17 cellular contexts compared by ENCODE assay signal in genomic region chr19:49920624-49921363, GRCh38. TPM values are rescaled to one million over a fixed set of nuclear protein-coding genes. Genes with fewer than 3 reads are reported as not detected.
DNase-seq lines count a peak whose midpoint lies in the region; ATAC-seq, FAIRE-seq and TF ChIP-seq lines count a peak whose summit lies in the region.
"Had no signal": no experiment of that assay in that cellular context is flagged by ENCODE, and none has a peak within 500 bp of the region (broad histone marks: within the 10 kb centered on the region; RNA-seq: fewer than 3 reads in every experiment).

No MANE protein-coding gene starts in this region.

- no peaks in the 10 kb centered on the region for H3K9me3 ChIP-seq in breast epithelium
- H3K9me3 ChIP-seq in GM12878 (replicated peaks; ENCODE audit: control insufficient read depth, insufficient read depth, low read length) = no peaks in the 10 kb centered on the region; the same call in 2 of the 3 replicates
- H3K9me3 ChIP-seq: HAP-1, prostate gland, SJCRH30, tibial nerve had no signal

- BruUV-seq in MCF 10A (replicated peaks; lab: Mats Ljungman, UMichigan) = no TSS peak
- no TSS peak for BruUV-seq in GM12878 (replicated peaks; lab: Mats Ljungman, UMichigan)

- peaks cover 87% of the 10 kb centered on the region for H3K79me2 ChIP-seq in GM12878 (ENCODE audit: control insufficient read depth, insufficient read depth, low read length)

- no peak for ATAC-seq in GM12878
- peak; percentile 47 for ATAC-seq in stimulated activated memory B cell treated with anti-CD40 and anti-IgM and Interleukin-4, amounts not matched to agents 10 μg/mL and 1 μg/mL and 100 μg/mL, for 72 hours
- no peak for ATAC-seq in GM19455 (IDR thresholded peaks at IDR 0.05; ENCODE audit: unreplicated experiment)

- no peaks in the 10 kb centered on the region for H3K4me1 ChIP-seq in breast epithelium
- H3K4me1 ChIP-seq in GM12878 (ENCODE audit: control insufficient read depth, insufficient read depth, low read length) = peaks cover 44% of the 10 kb centered on the region
- H3K4me1 ChIP-seq: prostate gland had no signal

- DNase-seq in MCF 10A (ENCODE audit: unreplicated experiment) (no peak), breast epithelium (ENCODE audit: low spot score in 2 of 2) (no peak), NCI-H2107 treated with DMSO at 0.1 percent for 48 hours (lab: John Stamatoyannopoulos, UW; ENCODE audit: unreplicated experiment) (peak; percentile 85), GM12878 (ENCODE audit: low read depth, low spot score) (peak; percentile 83), 8988T (no peak), NCI-H345 (lab: John Stamatoyannopoulos, UW) (no peak)
- DNase-seq: NK-92 treated with Interleukin-12 subunit alpha and Interleukin-12 subunit beta, amount 100 ng/mL, for 24 hours; SJCRH30 had no signal

- no peak for TF ChIP-seq POLR2A in breast epithelium (IDR thresholded peaks at IDR 0.05)
- no peak for TF ChIP-seq POLR2A in GM12878 (IDR thresholded peaks at IDR 0.05; ENCODE audit: low read depth, low read length)

- H4K20me1 ChIP-seq in GM12878 (ENCODE audit: control insufficient read depth, insufficient read depth) = no peaks in the 10 kb centered on the region; the same call in 1 of the 2 replicates

- peaks cover 8% of the 10 kb centered on the region for H3K4me1 Mint-ChIP-seq in MCF 10A (ENCODE audit: insufficient read depth, unreplicated experiment)
- H3K4me1 Mint-ChIP-seq in stimulated activated memory B cell treated with anti-CD40 and anti-IgM and Interleukin-4, amounts not matched to agents 10 μg/mL and 1 μg/mL and 100 μg/mL, for 72 hours = peaks cover 93% of the 10 kb centered on the region

- POLR2A ChIA-PET in MCF 10A (lab: Yijun Ruan, JAX) (no interaction called here), GM12878 (lab: Charles Lee) (interaction anchor here (0.6 to 2.3 kb wide), 5 partner anchors 9 to 51 kb away, joined by 3 to 7 read pairs (median 4); partner anchors contain the start of genes ATF5, IL4I1 and NUP62)

- H3K36me3 Mint-ChIP-seq in MCF 10A (ENCODE audit: insufficient read depth, unreplicated experiment) = peaks cover 36% of the 10 kb centered on the region
- peaks cover 68% of the 10 kb centered on the region for H3K36me3 Mint-ChIP-seq in stimulated activated memory B cell treated with anti-CD40 and anti-IgM and Interleukin-4, amounts not matched to agents 10 μg/mL and 1 μg/mL and 100 μg/mL, for 72 hours

- H3K9ac ChIP-seq in GM12878 (ENCODE audit: control insufficient read depth, insufficient read depth, low read length) = no peak overlapping the region

- no peaks in the 10 kb centered on the region for H3K27me3 Mint-ChIP-seq in MCF 10A (ENCODE audit: insufficient read depth, unreplicated experiment)
- H3K27me3 Mint-ChIP-seq in stimulated activated memory B cell treated with anti-CD40 and anti-IgM and Interleukin-4, amounts not matched to agents 10 μg/mL and 1 μg/mL and 100 μg/mL, for 72 hours = no peaks in the 10 kb centered on the region
- H3K27me3 Mint-ChIP-seq: activated naive CD8-positive, alpha-beta T cell had no signal

- H2AFZ ChIP-seq in GM12878 (ENCODE audit: control insufficient read depth, low read depth, low read length) = no peak overlapping the region

- no peak for TF ChIP-seq EP300 in GM12878 (IDR thresholded peaks at IDR 0.05; ENCODE audit: borderline replicate concordance in 1 of 2, control insufficient read depth in 1 of 2, low read depth in 2 of 2, low read length in 2 of 2)

- CTCF ChIA-PET in MCF 10A (lab: Yijun Ruan, JAX) = no interaction called here
- CTCF ChIA-PET in GM12878 (lab: Yijun Ruan, JAX) = no interaction called here

- H3K4me3 ChIP-seq in breast epithelium (no peak overlapping the region), GM12878 (no peak overlapping the region)
- H3K4me3 ChIP-seq: HAP-1, prostate gland, SJCRH30, tibial nerve had no signal

- H3K27ac Mint-ChIP-seq in MCF 10A (ENCODE audit: low read depth, unreplicated experiment) = peak overlapping the region; percentile 51
- H3K27ac Mint-ChIP-seq in stimulated activated memory B cell treated with anti-CD40 and anti-IgM and Interleukin-4, amounts not matched to agents 10 μg/mL and 1 μg/mL and 100 μg/mL, for 72 hours = peak overlapping the region; percentile 89

- no peak overlapping the region for H3K27ac ChIP-seq in breast epithelium
- H3K27ac ChIP-seq in GM12878 (ENCODE audit: control insufficient read depth, insufficient read depth) = peak overlapping the region; percentile 42
- H3K27ac ChIP-seq: prostate gland, SJCRH30, tibial nerve had no signal

- in situ Hi-C loops in GM12878 (cut with MboI) = no loop called here

- H3K27me3 ChIP-seq in breast epithelium (no peaks in the 10 kb centered on the region), GM12878 (replicated peaks in 1 of 2; ENCODE audit: control insufficient read depth in 2 of 2, insufficient read depth in 2 of 2, low read length in 1 of 2) (no peaks in the 10 kb centered on the region)
- H3K27me3 ChIP-seq: SJCRH30, tibial nerve had no signal

- SMC1A ChIA-PET in GM12878 (lab: Charles Lee; ENCODE audit: uncharacterized antibody, unreplicated experiment) = interaction anchor here (1.0 to 1.5 kb wide), 2 partner anchors 9 to 51 kb away, joined by 3 to 6 read pairs; no protein-coding TSS in a partner anchor

- TF ChIP-seq RAD21 in GM12878 (IDR thresholded peaks at IDR 0.05; ENCODE audit: insufficient read depth, low read depth, low read length) = no peak

- H3K9me3 Mint-ChIP-seq in MCF 10A (ENCODE audit: unreplicated experiment) = no peaks in the 10 kb centered on the region
- H3K9me3 Mint-ChIP-seq in stimulated activated memory B cell treated with anti-CD40 and anti-IgM and Interleukin-4, amounts not matched to agents 10 μg/mL and 1 μg/mL and 100 μg/mL, for 72 hours = no peaks in the 10 kb centered on the region

- no peak for FAIRE-seq in GM12878 (lab: Jason Lieb, UNC)
- FAIRE-seq: endothelial cell of umbilical vein, keratinocyte, TTC549 had no signal

- WGBS in GM12878 (ENCODE audit: insufficient coverage, insufficient replicate concordance, low lambda C conversion rate, missing lambda C conversion rate) = 90% methylated on average over 20 of the region's 24 CpGs

- TF ChIP-seq CTCF in MCF 10A (IDR thresholded peaks at IDR 0.05; ENCODE audit: unreplicated experiment) (no peak), breast epithelium (IDR thresholded peaks at IDR 0.05) (no peak), GM12878 (IDR thresholded peaks at IDR 0.05 in 2 of 3, conservative IDR thresholded peaks at IDR 0.05 in 1 of 3; ENCODE audit: control insufficient read depth in 2 of 3, extremely low read depth in 1 of 3, insufficient read depth in 1 of 3, low read depth in 3 of 3, low read length in 3 of 3) (no peak)

- no peak overlapping the region for H3K4me3 Mint-ChIP-seq in MCF 10A (ENCODE audit: unreplicated experiment)
- peak overlapping the region; percentile 19 for H3K4me3 Mint-ChIP-seq in stimulated activated memory B cell treated with anti-CD40 and anti-IgM and Interleukin-4, amounts not matched to agents 10 μg/mL and 1 μg/mL and 100 μg/mL, for 72 hours
- H3K4me3 Mint-ChIP-seq: activated naive CD8-positive, alpha-beta T cell had no signal

- H3K4me2 ChIP-seq in GM12878 (ENCODE audit: control insufficient read depth, insufficient read depth) = no peak overlapping the region; the same call in 1 of the 2 replicates

- intact Hi-C loops in MCF 10A (cut with micrococcal nuclease) = no loop called here
- intact Hi-C loops in breast epithelium (cut with DNase I; ENCODE audit: low total_unique reads) = no loop called here
- intact Hi-C loops in GM12878 (cut with micrococcal nuclease; ENCODE audit: unreplicated experiment) = no loop called here

- H3K36me3 ChIP-seq in breast epithelium (no peaks in the 10 kb centered on the region), GM12878 (ENCODE audit: control insufficient read depth in 2 of 2, insufficient read depth in 2 of 2, low read length in 1 of 2) (peaks cover 27 to 36% of the 10 kb centered on the region in 2 experiments)
- H3K36me3 ChIP-seq: prostate gland had no signal

- RAD21 ChIA-PET in GM12878 (lab: Charles Lee; ENCODE audit: unreplicated experiment) = no interaction called here

RNA-seq across cellular contexts. Expression of gene ATF5, which starts 8.2 kb away (rescaled TPM):
- total RNA-seq in MCF 10A (2022) (23.7 and 24.5 TPM in 2 replicates), breast epithelium (10 to 100 TPM in 1 of 3 donors, 1 to 10 TPM in 2; 5.9 to 20.0 (median 8.2) TPM), GM12878 (2014; rRNA removed) (24.8 and 29.0 TPM in 2 replicates), GM12878 (2014; rRNA removed; fragmentation: Illumina TruSeq; extraction: Trizol) (16.7 and 17.6 TPM in 2 replicates), GM12878 (2021) (82.1 and 83.1 TPM in 2 replicates)
- 30.9 and 34.7 TPM in 2 replicates for total RNA-seq in GM12878 (2013; cell fraction: nucleolus; rRNA removed)
- polyA plus RNA-seq in GM12878 (2011; ENCODE audit: low read depth) = 74.7 TPM
- polyA plus RNA-seq in GM12878 (2011; rRNA removed) (122 and 133 TPM in 2 replicates), GM12878 (2014; fragmentation: Illumina TruSeq; extraction: Trizol) (38.1 and 41.1 TPM in 2 replicates), GM12878 (2014; fragmentation: Nextera tagmentation; extraction: Ambion mirVana) (10 to 100 TPM in 1 of 2 experiments, 1 to 10 TPM in 1; 9.1 to 10.1 TPM), GM12878 (2014; rRNA removed) (55.2 and 63.1 TPM in 2 replicates), GM12878 (2016; fragmentation: Nextera tagmentation; extraction: Ambion mirVana) (10 to 100 TPM; 16.3 to 19.0 TPM)
- polyA plus RNA-seq in GM12878 (2011; cell fraction: cytosol; rRNA removed) = 117 and 157 TPM in 2 replicates
- polyA plus RNA-seq in GM12878 (2011; cell fraction: nucleus; rRNA removed) = 263 and 301 TPM in 2 replicates
- polyA plus RNA-seq in GM12878 (2012) = 136 and 179 TPM in 2 replicates
- polyA minus RNA-seq in GM12878 (2011; rRNA and poly(A)+ RNA removed) = 24.1 and 57.3 TPM in 2 replicates
- polyA minus RNA-seq in GM12878 (2011; cell fraction: cytosol; rRNA and poly(A)+ RNA removed) = 65.8 and 83.5 TPM in 2 replicates
- polyA minus RNA-seq in GM12878 (2011; cell fraction: nucleus; rRNA and poly(A)+ RNA removed) = 15.8 and 26.1 TPM in 2 replicates

RNA-seq across cellular contexts. Expression of gene NUP62, which starts 8.5 kb away (rescaled TPM):
- total RNA-seq in MCF 10A (2022) (42.0 and 44.9 TPM in 2 replicates), breast epithelium (10 to 100 TPM; 30.9 to 41.0 (median 36.4) TPM), GM12878 (2014; rRNA removed) (90.7 and 95.6 TPM in 2 replicates), GM12878 (2014; rRNA removed; fragmentation: Illumina TruSeq; extraction: Trizol) (46.5 and 50.1 TPM in 2 replicates), GM12878 (2021) (102 and 108 TPM in 2 replicates)
- total RNA-seq in GM12878 (2013; cell fraction: nucleolus; rRNA removed) = 54.2 and 56.0 TPM in 2 replicates
- 25.0 TPM for polyA plus RNA-seq in GM12878 (2011; ENCODE audit: low read depth)
- polyA plus RNA-seq in GM12878 (2011; rRNA removed) (13.7 and 35.5 TPM in 2 replicates), GM12878 (2014; fragmentation: Illumina TruSeq; extraction: Trizol) (40.8 and 67.7 TPM in 2 replicates), GM12878 (2014; fragmentation: Nextera tagmentation; extraction: Ambion mirVana) (10 to 100 TPM; 19.5 to 22.0 TPM), GM12878 (2014; rRNA removed) (66.1 and 77.7 TPM in 2 replicates), GM12878 (2016; fragmentation: Nextera tagmentation; extraction: Ambion mirVana) (100 to 1,000 TPM; 105 to 110 TPM)
- 39.4 and 41.4 TPM in 2 replicates for polyA plus RNA-seq in GM12878 (2011; cell fraction: cytosol; rRNA removed)
- polyA plus RNA-seq in GM12878 (2011; cell fraction: nucleus; rRNA removed) = 25.1 and 36.3 TPM in 2 replicates
- polyA plus RNA-seq in GM12878 (2012) = 50.6 and 56.6 TPM in 2 replicates
- polyA minus RNA-seq in GM12878 (2011; rRNA and poly(A)+ RNA removed) = 24.5 and 36.2 TPM in 2 replicates
- polyA minus RNA-seq in GM12878 (2011; cell fraction: cytosol; rRNA and poly(A)+ RNA removed) = 23.4 and 24.3 TPM in 2 replicates
- 13.4 and 30.9 TPM in 2 replicates for polyA minus RNA-seq in GM12878 (2011; cell fraction: nucleus; rRNA and poly(A)+ RNA removed)

RNA-seq across cellular contexts. Expression of gene IL4I1, which starts 24.1 kb away (rescaled TPM):
- total RNA-seq in MCF 10A (2022) (0.37 TPM in 1 of 2 replicates, not detected in the other), breast epithelium (1 to 10 TPM in 1 of 3 donors, under 1 TPM in 2; 0.48 to 2.2 (median 0.66) TPM), GM12878 (2014; rRNA removed) (39.1 and 51.0 TPM in 2 replicates), GM12878 (2014; rRNA removed; fragmentation: Illumina TruSeq; extraction: Trizol) (16.2 and 17.4 TPM in 2 replicates), GM12878 (2021) (80.0 and 82.6 TPM in 2 replicates)
- total RNA-seq in GM12878 (2013; cell fraction: nucleolus; rRNA removed) = 73.8 and 88.4 TPM in 2 replicates
- polyA plus RNA-seq in GM12878 (2011; ENCODE audit: low read depth) = 16.2 TPM
- polyA plus RNA-seq in GM12878 (2011; rRNA removed) (37.4 and 83.8 TPM in 2 replicates), GM12878 (2014; fragmentation: Illumina TruSeq; extraction: Trizol) (4.8 and 20.1 TPM in 2 replicates), GM12878 (2014; fragmentation: Nextera tagmentation; extraction: Ambion mirVana) (under 1 TPM; 0.62 to 1.00 TPM), GM12878 (2014; rRNA removed) (42.5 and 53.3 TPM in 2 replicates), GM12878 (2016; fragmentation: Nextera tagmentation; extraction: Ambion mirVana) (10 to 100 TPM; 43.0 to 45.5 TPM)
- polyA plus RNA-seq in GM12878 (2011; cell fraction: cytosol; rRNA removed) = 134 and 171 TPM in 2 replicates
- 271 and 308 TPM in 2 replicates for polyA plus RNA-seq in GM12878 (2011; cell fraction: nucleus; rRNA removed)
- polyA plus RNA-seq in GM12878 (2012) = 49.6 and 88.7 TPM in 2 replicates
- polyA minus RNA-seq in GM12878 (2011; rRNA and poly(A)+ RNA removed) = 56.8 and 118 TPM in 2 replicates
- 132 and 154 TPM in 2 replicates for polyA minus RNA-seq in GM12878 (2011; cell fraction: cytosol; rRNA and poly(A)+ RNA removed)
- 56.3 and 66.6 TPM in 2 replicates for polyA minus RNA-seq in GM12878 (2011; cell fraction: nucleus; rRNA and poly(A)+ RNA removed)
- total RNA-seq: SJCRH30 had no signal

RNA-seq across cellular contexts. Expression of gene SIGLEC11, which starts 40.2 kb away (rescaled TPM):
- total RNA-seq in MCF 10A (2022) (not detected in 2 replicates), breast epithelium (1 to 10 TPM in 1 of 3 donors, under 1 TPM in 2; 0.59 to 2.2 (median 0.66) TPM), GM12878 (2014; rRNA removed) (not detected in 2 replicates), GM12878 (2014; rRNA removed; fragmentation: Illumina TruSeq; extraction: Trizol) (not detected in 2 replicates), GM12878 (2021) (not detected in 2 replicates)
- total RNA-seq in GM12878 (2013; cell fraction: nucleolus; rRNA removed) = not detected in 2 replicates
- not detected for polyA plus RNA-seq in GM12878 (2011; ENCODE audit: low read depth)
- polyA plus RNA-seq in GM12878 (2011; rRNA removed) (not detected in 2 replicates), GM12878 (2014; fragmentation: Illumina TruSeq; extraction: Trizol) (not detected in 2 replicates), GM12878 (2014; fragmentation: Nextera tagmentation; extraction: Ambion mirVana) (not detected), GM12878 (2014; rRNA removed) (not detected in 2 replicates), GM12878 (2016; fragmentation: Nextera tagmentation; extraction: Ambion mirVana) (not detected)
- polyA plus RNA-seq in GM12878 (2011; cell fraction: cytosol; rRNA removed) = not detected in 2 replicates
- polyA plus RNA-seq in GM12878 (2011; cell fraction: nucleus; rRNA removed) = not detected in 2 replicates
- not detected in 2 replicates for polyA plus RNA-seq in GM12878 (2012)
- polyA minus RNA-seq in GM12878 (2011; rRNA and poly(A)+ RNA removed) = not detected in 2 replicates
- polyA minus RNA-seq in GM12878 (2011; cell fraction: cytosol; rRNA and poly(A)+ RNA removed) = not detected in 2 replicates
- not detected in 2 replicates for polyA minus RNA-seq in GM12878 (2011; cell fraction: nucleus; rRNA and poly(A)+ RNA removed)
- total RNA-seq: endothelial cell of umbilical vein had no signal
- polyA plus RNA-seq: endothelial cell of umbilical vein, keratinocyte had no signal

RNA-seq across cellular contexts. Expression of gene TBC1D17, which starts 43.3 kb away (rescaled TPM):
- 25.2 and 25.5 TPM in 2 replicates for total RNA-seq in MCF 10A (2022)
- 10 to 100 TPM; 21.0 to 31.8 (median 30.4) TPM for total RNA-seq in breast epithelium
- 24.8 and 29.4 TPM in 2 replicates for total RNA-seq in GM12878 (2013; cell fraction: nucleolus; rRNA removed)
- 3.5 and 3.6 TPM in 2 replicates for total RNA-seq in GM12878 (2014; rRNA removed)
- total RNA-seq in GM12878 (2014; rRNA removed; fragmentation: Illumina TruSeq; extraction: Trizol) = 3.1 and 3.2 TPM in 2 replicates
- total RNA-seq in GM12878 (2021) = 20.4 and 20.9 TPM in 2 replicates
- polyA plus RNA-seq in GM12878 (2011; ENCODE audit: low read depth) = 36.4 TPM
- polyA plus RNA-seq in GM12878 (2011; rRNA removed) = 11.7 and 18.9 TPM in 2 replicates
- 21.8 and 25.4 TPM in 2 replicates for polyA plus RNA-seq in GM12878 (2011; cell fraction: cytosol; rRNA removed)
- 93.9 and 98.8 TPM in 2 replicates for polyA plus RNA-seq in GM12878 (2011; cell fraction: nucleus; rRNA removed)
- 45.9 and 50.1 TPM in 2 replicates for polyA plus RNA-seq in GM12878 (2012)
- polyA plus RNA-seq in GM12878 (2014; fragmentation: Illumina TruSeq; extraction: Trizol) = 8.6 and 10.9 TPM in 2 replicates
- polyA plus RNA-seq in GM12878 (2014; fragmentation: Nextera tagmentation; extraction: Ambion mirVana) = under 1 TPM; 0.42 to 0.52 TPM
- polyA plus RNA-seq in GM12878 (2014; rRNA removed) = 17.4 and 22.3 TPM in 2 replicates
- 10 to 100 TPM; 11.5 to 13.2 TPM for polyA plus RNA-seq in GM12878 (2016; fragmentation: Nextera tagmentation; extraction: Ambion mirVana)
- polyA minus RNA-seq in GM12878 (2011; rRNA and poly(A)+ RNA removed) = 11.3 and 21.0 TPM in 2 replicates
- 9.3 and 10.2 TPM in 2 replicates for polyA minus RNA-seq in GM12878 (2011; cell fraction: cytosol; rRNA and poly(A)+ RNA removed)
- polyA minus RNA-seq in GM12878 (2011; cell fraction: nucleus; rRNA and poly(A)+ RNA removed) = 18.5 and 22.0 TPM in 2 replicates

Comparison
In these comparisons a context has a peak if more than half of its experiments do, and no peak if none do; other contexts are left out.
1. DNase-seq: peak in NCI-H2107 treated with DMSO at 0.1 percent for 48 hours (single experiment) and GM12878 (single experiment); none in MCF 10A (single experiment), breast epithelium (0 of 2), 8988T (single experiment) and NCI-H345 (single experiment).
2. RNA of gene IL4I1, which starts 24.1 kb away (total RNA-seq): 16.2 to 88.4 TPM in GM12878; 0.48 to 2.2 TPM in breast epithelium and 0.37 TPM in MCF 10A; every median in the first group is over 4 times any median in the second.